ENCODE assay signal across 13 cellular contexts in genomic region chr11:12006552-12007229, GRCh38. TPM values are rescaled to one million over a fixed set of nuclear protein-coding genes. Genes with fewer than 3 reads are reported as not detected.
DNase-seq lines count a peak whose midpoint lies in the region; ATAC-seq and TF ChIP-seq lines count a peak whose summit lies in the region.
"Had no signal": no experiment of that assay in that cellular context is flagged by ENCODE, and none has a peak within 500 bp of the region (broad histone marks: within the 10 kb centered on the region; RNA-seq: fewer than 3 reads in every experiment).

No MANE protein-coding gene starts in this region.

- H3K36me3 Mint-ChIP-seq in glutamatergic neuron (ENCODE audit: unreplicated experiment) = peaks cover 5% of the 10 kb centered on the region

- peak overlapping the region; percentile 94 for H3K4me2 ChIP-seq in mammary epithelial cell (ENCODE audit: insufficient read depth, low read depth, low read length)
- no peak overlapping the region for H3K4me2 ChIP-seq in MM.1S (ENCODE audit: low read depth, low read length)

- H3K9me3 Mint-ChIP-seq in glutamatergic neuron (ENCODE audit: unreplicated experiment) = peaks cover 10% of the 10 kb centered on the region
- H3K9me3 Mint-ChIP-seq: nephron progenitor cell had no signal

- no peaks in the 10 kb centered on the region for H3F3A ChIP-seq in MM.1S (ENCODE audit: insufficient read depth, low read length)

- H3K4me1 Mint-ChIP-seq in glutamatergic neuron (ENCODE audit: low read depth, unreplicated experiment) = peaks cover 22% of the 10 kb centered on the region

- no TSS peak for BruUV-seq in mammary epithelial cell (replicated peaks; lab: Mats Ljungman, UMichigan)

- H3K4me3 Mint-ChIP-seq in glutamatergic neuron (ENCODE audit: unreplicated experiment) = peak overlapping the region; percentile 91

- no peak for TF ChIP-seq POLR2A in Peyer's patch (IDR thresholded peaks at IDR 0.05)

- intact Hi-C loops in mammary epithelial cell (cut with micrococcal nuclease) (loop anchor here (1.0 to 5.0 kb wide), 3 partner anchors 22 to 274 kb away; no protein-coding TSS in a partner anchor), tibial artery (cut with DNase I; ENCODE audit: low total_unique reads) (no loop called here)

- H3K27ac ChIP-seq in Peyer's patch (peak overlapping the region in 3 of 4 donors; percentile 25 to 52 (median 45)), mammary epithelial cell (ENCODE audit: insufficient read depth, low read depth, low read length) (no peak overlapping the region), tibial artery (peak overlapping the region; percentile 81 to 82), MM.1S (ENCODE audit: low read length) (no peak overlapping the region)
- H3K27ac ChIP-seq: GM23248 had no signal

- no peaks in the 10 kb centered on the region for H3K9me3 ChIP-seq in Peyer's patch
- H3K9me3 ChIP-seq in mammary epithelial cell (replicated peaks; ENCODE audit: insufficient read depth, low read length) = no peaks in the 10 kb centered on the region
- no peaks in the 10 kb centered on the region for H3K9me3 ChIP-seq in tibial artery
- H3K9me3 ChIP-seq in MM.1S (replicated peaks; ENCODE audit: insufficient read depth, low read length) = no peaks in the 10 kb centered on the region

- TF ChIP-seq CTCF in Peyer's patch (IDR thresholded peaks at IDR 0.05) (no peak), mammary epithelial cell (conservative IDR thresholded peaks at IDR 0.05 in 1 of 2, IDR thresholded peaks at IDR 0.05 in 1 of 2; ENCODE audit: extremely low read depth in 1 of 2, insufficient read depth in 1 of 2, low read depth in 1 of 2, low read length in 2 of 2) (no peak), glutamatergic neuron (IDR thresholded peaks at IDR 0.05; ENCODE audit: partially characterized antibody, unreplicated experiment) (no peak), tibial artery (IDR thresholded peaks at IDR 0.05) (no peak), MM.1S (IDR thresholded peaks at IDR 0.05; ENCODE audit: low read length) (no peak)

- peaks cover 0 to 17% of the 10 kb centered on the region in 2 donors for H3K27me3 ChIP-seq in Peyer's patch
- H3K27me3 ChIP-seq in mammary epithelial cell (ENCODE audit: insufficient read depth, low read length) = no peaks in the 10 kb centered on the region
- no peaks in the 10 kb centered on the region for H3K27me3 ChIP-seq in tibial artery
- H3K27me3 ChIP-seq in MM.1S (replicated peaks; ENCODE audit: insufficient read depth, low read length) = no peaks in the 10 kb centered on the region

- H3K4me3 ChIP-seq in Peyer's patch (peak overlapping the region in 1 of 4 donors; percentile 63), mammary epithelial cell (replicated peaks in 1 of 3; ENCODE audit: insufficient read depth in 1 of 3, low read depth in 2 of 3, low read length in 3 of 3) (peak overlapping the region in 2 of 3 experiments; percentile 59 to 85), tibial artery (peak overlapping the region in 1 of 2 donors; percentile 87), MM.1S (ENCODE audit: low read length) (no peak overlapping the region)

- H3K79me2 ChIP-seq in mammary epithelial cell (ENCODE audit: insufficient read depth, low read length) (peaks cover 55% of the 10 kb centered on the region), MM.1S (ENCODE audit: low read length) (no peaks in the 10 kb centered on the region)

- no peaks in the 10 kb centered on the region for H4K20me1 ChIP-seq in mammary epithelial cell (ENCODE audit: insufficient read depth, low read length)
- H4K20me1 ChIP-seq in MM.1S (ENCODE audit: insufficient read depth, low read length) = no peaks in the 10 kb centered on the region

- WGBS in mammary epithelial cell (ENCODE audit: low coverage, missing lambda C conversion rate) = 87% methylated on average over 7 of the region's 7 CpGs

- H3K4me1 ChIP-seq in Peyer's patch (peaks cover 0 to 13% (median 3%) of the 10 kb centered on the region in 4 donors), mammary epithelial cell (ENCODE audit: insufficient read depth, low read length) (peaks cover 41% of the 10 kb centered on the region), tibial artery (peaks cover 0 to 65% (median 36%) of the 10 kb centered on the region in 4 donors), MM.1S (ENCODE audit: low read length) (no peaks in the 10 kb centered on the region)

- H2AFZ ChIP-seq in mammary epithelial cell (ENCODE audit: low read depth, low read length) (no peak overlapping the region), MM.1S (ENCODE audit: low read length) (no peak overlapping the region)
- H2AFZ ChIP-seq: GM23248 had no signal

- in situ Hi-C loops in mammary epithelial cell (cut with MboI; ENCODE audit: low sequenced_read_pairs in 2 of 2) = no loop called here

- CTCF ChIA-PET in mammary epithelial cell (lab: Charles Lee; ENCODE audit: low non-redundant PET) = no interaction called here

- no peaks in the 10 kb centered on the region for H3K9me2 ChIP-seq in MM.1S (replicated peaks; ENCODE audit: insufficient read depth, low read length)

- H3K9ac ChIP-seq in mammary epithelial cell (ENCODE audit: insufficient read depth, low read length) (no peak overlapping the region), MM.1S (ENCODE audit: low read length) (no peak overlapping the region)
- H3K9ac ChIP-seq: GM23248 had no signal

- peaks cover 2% of the 10 kb centered on the region for H3K27me3 Mint-ChIP-seq in glutamatergic neuron (ENCODE audit: unreplicated experiment)

- ATAC-seq in GM18519 (IDR thresholded peaks at IDR 0.05; ENCODE audit: low FRiP score, unreplicated experiment) = no peak

- H3K27ac Mint-ChIP-seq in glutamatergic neuron (ENCODE audit: unreplicated experiment) = no peak overlapping the region
- H3K27ac Mint-ChIP-seq: CD14-positive monocyte, nephron progenitor cell had no signal

- dilution Hi-C loops in mammary epithelial cell (cut with HindIII; ENCODE audit: low sequenced_read_pairs) = loop anchor here (5.0 kb wide), 1 partner anchor 59 kb away; no protein-coding TSS in a partner anchor

- DNase-seq in Peyer's patch (no peak), mammary epithelial cell (no peak), glutamatergic neuron (no peak), tibial artery (no peak), MM.1S (no peak)
- no peak for DNase-seq in stimulated activated CD4-positive, alpha-beta T cell treated with anti-CD3 and anti-CD28 coated beads, Interleukin-4, amount 100 ng/mL, for 24 hours
- DNase-seq: DND-41; GM23248; nephron progenitor cell; stimulated activated CD4-positive, alpha-beta T cell treated with anti-CD3 and anti-CD28 coated beads, Interleukin-4, amount 100 ng/mL, for 4 hours had no signal

- H3K36me3 ChIP-seq in Peyer's patch (no peaks in the 10 kb centered on the region), mammary epithelial cell (ENCODE audit: insufficient read depth, low read length) (peaks cover 10% of the 10 kb centered on the region), tibial artery (peaks cover 0 to 6% (median under 1%) of the 10 kb centered on the region in 3 donors), MM.1S (replicated peaks; ENCODE audit: insufficient read depth, low read length) (no peaks in the 10 kb centered on the region)

RNA-seq across cellular contexts. Expression of gene DKK3, which starts 1.7 kb away (rescaled TPM):
- 10 to 100 TPM; 19.8 to 52.0 (median 26.7) TPM for total RNA-seq in Peyer's patch
- 100 to 1,000 TPM; 299 to 771 TPM for total RNA-seq in mammary epithelial cell
- 326 TPM for polyA plus RNA-seq in mammary epithelial cell
- polyA minus RNA-seq in mammary epithelial cell = 122 TPM
- 131 TPM for total RNA-seq in glutamatergic neuron (ENCODE audit: unreplicated experiment)
- total RNA-seq: T-helper 2 cell treated with Interferon-gamma antibody and Interleukin-4, amounts not matched to agents 100 ng/mL and 5 ng/mL, for 36 hours had no signal
- polyA plus RNA-seq: CD14-positive monocyte had no signal

Comparison
In these comparisons a context has a peak if more than half of its experiments do, and no peak if none do; other contexts are left out.
1. H3K27ac ChIP-seq: peak in Peyer's patch (3 of 4) and tibial artery (2 of 2); none in mammary epithelial cell (single experiment) and MM.1S (single experiment).